In genomic region chr22:46113910-46114517, GRCh38 we compare ENCODE assay signal across 1 cellular context.
TF ChIP-seq lines count a peak whose summit lies in the region.

No MANE protein-coding gene starts in this region.

TF ChIP-seq in HCT116, 20 proteins besides CTCF, POLR2A, EP300 and RAD21 (continued from another document):
- TF ChIP-seq TCF7L2 (IDR thresholded peaks at IDR 0.05; ENCODE audit: borderline replicate concordance, extremely low read depth, insufficient read depth, insufficient read length), result no peak
